ENCODE assay signal across 13 cellular contexts in the genomic region with DNA sequence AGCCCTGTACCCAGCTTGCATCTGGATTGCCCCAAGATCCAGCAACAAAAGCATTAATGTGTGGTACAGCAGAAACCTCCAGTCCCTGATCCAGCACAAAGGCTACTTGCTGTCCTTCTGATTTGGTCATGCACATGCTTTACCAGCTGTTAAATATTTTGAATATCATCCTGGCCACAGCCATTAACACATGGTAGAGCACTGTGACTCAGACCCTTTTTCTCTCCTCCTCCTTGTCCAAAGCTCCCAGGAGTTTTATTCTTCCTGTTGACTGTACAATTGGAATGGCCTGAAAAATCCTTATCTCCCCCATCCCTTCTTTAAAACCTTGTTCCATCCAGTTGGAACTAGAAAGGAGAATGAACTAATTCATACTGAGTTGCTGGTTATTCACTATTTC.
A peak's percentile ranks its signal among the peaks of the same experiment; 100 is the strongest.
DNase-seq lines count a peak whose midpoint lies in the region; ATAC-seq and TF ChIP-seq lines count a peak whose summit lies in the region.
"Had no signal": no experiment of that assay in that cellular context is flagged by ENCODE, and none has a peak within 500 bp of the region (broad histone marks: within the 10 kb centered on the region; RNA-seq: fewer than 3 reads in every experiment).

No MANE protein-coding gene starts in this region.

- ATAC-seq in Right ventricle myocardium inferior (peak; percentile 88), aorta (ENCODE audit: low FRiP score) (peak; percentile 79), GM21360 (IDR thresholded peaks at IDR 0.05; ENCODE audit: unreplicated experiment) (no peak), GM18870 (IDR thresholded peaks at IDR 0.05; ENCODE audit: unreplicated experiment) (no peak)
- no peak for ATAC-seq in activated naive CD8-positive, alpha-beta T cell treated with anti-CD3 and anti-CD28 coated beads, Interleukin-2, amount 50 U/mL, for 24 hours

- H3K4me1 Mint-ChIP-seq in chondrocyte (ENCODE audit: low read depth): peaks cover 31% of the 10 kb centered on the region
- no peaks in the 10 kb centered on the region for H3K4me1 Mint-ChIP-seq in activated naive CD8-positive, alpha-beta T cell treated with anti-CD3 and anti-CD28 coated beads, Interleukin-2, amount 50 U/mL, for 24 hours
- H3K4me1 Mint-ChIP-seq: central memory CD8-positive, alpha-beta T cell had no signal

- no peaks in the 10 kb centered on the region for H3K27me3 Mint-ChIP-seq in chondrocyte (ENCODE audit: low read depth)
- no peaks in the 10 kb centered on the region for H3K27me3 Mint-ChIP-seq in activated naive CD8-positive, alpha-beta T cell treated with anti-CD3 and anti-CD28 coated beads, Interleukin-2, amount 50 U/mL, for 24 hours
- H3K27me3 Mint-ChIP-seq: central memory CD8-positive, alpha-beta T cell had no signal

- no peak for DNase-seq in Right ventricle myocardium inferior (ENCODE audit: missing footprints)
- no peak for DNase-seq in cardiac septum (ENCODE audit: low spot score)
- no peak for DNase-seq in chondrocyte (ENCODE audit: low spot score)
- peak; percentile 86 for DNase-seq in kidney glomerular epithelial cell (lab: John Stamatoyannopoulos, UW)
- DNase-seq in aorta: no peak
- no peak for DNase-seq in activated naive CD8-positive, alpha-beta T cell treated with anti-CD3 and anti-CD28 coated beads, Interleukin-2, amount 50 U/mL, for 24 hours
- DNase-seq: 8988T, NCI-H446, T-helper 1 cell had no signal

- H3K9me3 ChIP-seq in aorta (ENCODE audit: control insufficient read depth, low read length): no peaks in the 10 kb centered on the region

- no peak overlapping the region for H3K4me3 Mint-ChIP-seq in chondrocyte (ENCODE audit: unreplicated experiment)
- H3K4me3 Mint-ChIP-seq in activated naive CD8-positive, alpha-beta T cell treated with anti-CD3 and anti-CD28 coated beads, Interleukin-2, amount 50 U/mL, for 24 hours: no peak overlapping the region
- H3K4me3 Mint-ChIP-seq: central memory CD8-positive, alpha-beta T cell had no signal

- intact Hi-C loops in Right ventricle myocardium inferior (cut with DNase I): loop anchor here (10.0 kb wide), 1 partner anchor 195 kb away; no protein-coding TSS in a partner anchor
- intact Hi-C loops in cardiac septum (cut with DNase I): loop anchor here (5.0 kb wide), 1 partner anchor 582 kb away; a partner anchor contains a TSS
- intact Hi-C loops in aorta (cut with DNase I): no loop called here

- peaks cover 2 to 3% of the 10 kb centered on the region in 2 donors for H3K4me1 ChIP-seq in aorta (ENCODE audit: control insufficient read depth in 1 of 2, insufficient read depth in 2 of 2, low read length in 2 of 2)

- no peaks in the 10 kb centered on the region for H3K27me3 ChIP-seq in aorta (ENCODE audit: control insufficient read depth in 1 of 2, insufficient read depth in 2 of 2, low read length in 1 of 2)

- H3K9me3 Mint-ChIP-seq in chondrocyte (ENCODE audit: low read depth): no peaks in the 10 kb centered on the region
- no peaks in the 10 kb centered on the region for H3K9me3 Mint-ChIP-seq in activated naive CD8-positive, alpha-beta T cell treated with anti-CD3 and anti-CD28 coated beads, Interleukin-2, amount 50 U/mL, for 24 hours
- H3K9me3 Mint-ChIP-seq: central memory CD8-positive, alpha-beta T cell had no signal

- no peak for TF ChIP-seq CTCF in chondrocyte (IDR thresholded peaks at IDR 0.05)

- no peak overlapping the region for H3K4me3 ChIP-seq in aorta (ENCODE audit: low read length in 2 of 2)

- peak overlapping the region in 1 of 2 donors; percentile 71 for H3K27ac ChIP-seq in aorta (ENCODE audit: low read depth in 1 of 2, low read length in 2 of 2)
- H3K27ac ChIP-seq: parathyroid adenoma had no signal

- H3K36me3 Mint-ChIP-seq in chondrocyte (ENCODE audit: low read depth): no peaks in the 10 kb centered on the region
- H3K36me3 Mint-ChIP-seq in activated naive CD8-positive, alpha-beta T cell treated with anti-CD3 and anti-CD28 coated beads, Interleukin-2, amount 50 U/mL, for 24 hours (ENCODE audit: low read depth): no peaks in the 10 kb centered on the region

- H3K36me3 ChIP-seq in aorta (ENCODE audit: control insufficient read depth in 1 of 2, insufficient read depth in 2 of 2, low read length in 1 of 2): no peaks in the 10 kb centered on the region

- peak overlapping the region; percentile 89 for H3K27ac Mint-ChIP-seq in chondrocyte (ENCODE audit: unreplicated experiment)
- no peak overlapping the region for H3K27ac Mint-ChIP-seq in activated naive CD8-positive, alpha-beta T cell treated with anti-CD3 and anti-CD28 coated beads, Interleukin-2, amount 50 U/mL, for 24 hours

Comparison
In these comparisons a context has a peak if more than half of its experiments do, and no peak if none do; other contexts are left out.
1. ATAC-seq: peak in Right ventricle myocardium inferior (single experiment) and aorta (single experiment); none in activated naive CD8-positive, alpha-beta T cell treated with anti-CD3 and anti-CD28 coated beads, Interleukin-2, amount 50 U/mL, for 24 hours (single experiment), GM21360 (single experiment) and GM18870 (single experiment).
2. intact Hi-C loops: an anchor here in Right ventricle myocardium inferior (10.0 kb wide) and cardiac septum (5.0 kb wide); none called in aorta.